15 cellular contexts compared by ENCODE assay signal in genomic region chr1:3137111-3138100, GRCh38.
DNase-seq lines count a peak whose midpoint lies in the region; ATAC-seq and TF ChIP-seq lines count a peak whose summit lies in the region.
"Had no signal": no experiment of that assay in that cellular context is flagged by ENCODE, and none has a peak within 500 bp of the region (broad histone marks: within the 10 kb centered on the region; RNA-seq: fewer than 3 reads in every experiment).

No MANE protein-coding gene starts in this region.

- peaks cover 0 to 76% (median 20%) of the 10 kb centered on the region in 12 donors for H3K4me1 ChIP-seq in heart left ventricle
- H3K4me1 ChIP-seq in tibial nerve = peaks cover 0 to 94% (median 20%) of the 10 kb centered on the region in 4 donors
- no peaks in the 10 kb centered on the region for H3K4me1 ChIP-seq in HAP-1
- H3K4me1 ChIP-seq: BE2C had no signal

- ATAC-seq in heart left ventricle (peak in 3 of 4 donors; percentile 8 to 32 (median 10)), left cardiac atrium (no peak), left ventricle myocardium superior (peak; percentile 66)
- ATAC-seq: A549, GM12878 had no signal

- H3K27me3 ChIP-seq in heart left ventricle (peaks cover 0 to 8% (median 0%) of the 10 kb centered on the region in 9 donors), tibial nerve (peaks cover 0 to 7% of the 10 kb centered on the region in 2 donors), HAP-1 (ENCODE audit: low read depth) (no peaks in the 10 kb centered on the region)

- in situ Hi-C loops in HAP-1 (cut with MboI; ENCODE audit: low sequenced_read_pairs) = no loop called here

- H3K36me3 ChIP-seq in heart left ventricle = no peaks in the 10 kb centered on the region
- H3K36me3 ChIP-seq in tibial nerve = no peaks in the 10 kb centered on the region
- no peaks in the 10 kb centered on the region for H3K36me3 ChIP-seq in HAP-1 (replicated peaks)
- H3K36me3 ChIP-seq: BE2C had no signal

- peak overlapping the region; percentile 41 for H3K4me3 Mint-ChIP-seq in neural crest cell
- H3K4me3 Mint-ChIP-seq: CD4-positive, alpha-beta memory T cell had no signal

- intact Hi-C loops in heart left ventricle (cut with DNase I) = no loop called here
- intact Hi-C loops in left cardiac atrium (cut with DNase I) = no loop called here
- intact Hi-C loops in left ventricle myocardium superior (cut with micrococcal nuclease) = no loop called here

- H3K4me3 ChIP-seq in heart left ventricle (no peak overlapping the region), tibial nerve (no peak overlapping the region), HAP-1 (no peak overlapping the region)
- H3K4me3 ChIP-seq: A549, GM12878 had no signal

- 60 to 72% (median 67%) methylated on average over 23 to 28 of the region's 28 CpGs for WGBS in heart left ventricle, 4 donors
- WGBS in tibial nerve, 2 donors = 64 to 73% methylated on average over 19 to 25 of the region's 28 CpGs

- TF ChIP-seq POLR2A in heart left ventricle (IDR thresholded peaks at IDR 0.05) (no peak), tibial nerve (IDR thresholded peaks at IDR 0.05) (no peak)

- peaks cover 66% of the 10 kb centered on the region for H3K4me1 Mint-ChIP-seq in neural crest cell
- H3K4me1 Mint-ChIP-seq: CD4-positive, alpha-beta memory T cell had no signal

- no peaks in the 10 kb centered on the region for H3K36me3 Mint-ChIP-seq in neural crest cell (ENCODE audit: low read depth)
- H3K36me3 Mint-ChIP-seq: CD4-positive, alpha-beta memory T cell had no signal

- no peak for DNase-seq in heart left ventricle
- DNase-seq in left cardiac atrium = no peak
- DNase-seq in left ventricle myocardium superior = no peak
- DNase-seq in neural crest cell (ENCODE audit: low read depth, low spot score) = no peak
- DNase-seq in tibial nerve (ENCODE audit: low spot score in 2 of 2) = no peak
- no peak for DNase-seq in NCI-H1436 (lab: John Stamatoyannopoulos, UW)
- DNase-seq in HAP-1 (ENCODE audit: low spot score in 2 of 2) = no peak
- DNase-seq: BE2C; CD4-positive, alpha-beta memory T cell; DMS79; GOT3; HCEC 1CT had no signal

- H3K9me3 ChIP-seq in heart left ventricle (no peaks in the 10 kb centered on the region), tibial nerve (no peaks in the 10 kb centered on the region), HAP-1 (no peaks in the 10 kb centered on the region)
- H3K9me3 ChIP-seq: A549, BE2C had no signal

- no peak for TF ChIP-seq CTCF in heart left ventricle (IDR thresholded peaks at IDR 0.05)
- no peak for TF ChIP-seq CTCF in neural crest cell (conservative IDR thresholded peaks at IDR 0.05)
- no peak for TF ChIP-seq CTCF in tibial nerve (IDR thresholded peaks at IDR 0.05)

- H3K27ac ChIP-seq in heart left ventricle (peak overlapping the region in 1 of 12 donors; percentile 31), tibial nerve (peak overlapping the region; percentile 36 to 94 (median 75))
- H3K27ac ChIP-seq: A549, C4-2B had no signal

- H3K27ac Mint-ChIP-seq in neural crest cell (ENCODE audit: unreplicated experiment) = no peak overlapping the region

- peaks cover 6% of the 10 kb centered on the region for H3K27me3 Mint-ChIP-seq in neural crest cell (ENCODE audit: low read depth)

- TF ChIP-seq EP300 in tibial nerve (IDR thresholded peaks at IDR 0.05) = no peak

- H3K9me3 Mint-ChIP-seq in neural crest cell = no peaks in the 10 kb centered on the region

Comparison
In these comparisons a context has a peak if more than half of its experiments do, and no peak if none do; other contexts are left out.
1. ATAC-seq: peak in heart left ventricle (3 of 4) and left ventricle myocardium superior (single experiment); none in left cardiac atrium (0 of 2).